ENCODE assay signal across 8 cellular contexts in the genomic region with DNA sequence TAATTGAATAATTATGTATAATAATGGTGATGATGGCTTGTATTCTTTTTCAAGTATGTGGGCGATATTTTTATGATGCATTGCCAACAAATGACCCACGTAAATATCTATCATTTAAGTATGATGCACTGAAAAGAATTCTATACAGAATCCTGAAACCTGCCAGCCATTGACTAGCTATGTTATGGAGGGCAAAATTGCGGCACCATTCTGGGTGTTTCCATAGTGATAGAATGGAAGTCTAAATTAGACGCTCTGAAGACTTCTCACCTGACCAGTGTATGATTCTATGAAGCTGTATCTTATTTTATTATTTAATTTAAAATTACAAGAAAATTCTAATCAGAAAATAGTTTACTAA. TPM values are rescaled to one million over a fixed set of nuclear protein-coding genes. Genes with fewer than 3 reads are reported as not detected.
DNase-seq lines count a peak whose midpoint lies in the region; ATAC-seq and TF ChIP-seq lines count a peak whose summit lies in the region.

No MANE protein-coding gene starts in this region.

- peaks cover 34% of the 10 kb centered on the region for H3K4me1 Mint-ChIP-seq in neural crest cell

- peaks cover 4% of the 10 kb centered on the region; the same call in 1 of the 2 replicates for H3K4me1 ChIP-seq in ES-I3 (ENCODE audit: insufficient read depth, low read length)

- H3K36me3 Mint-ChIP-seq in neural crest cell (ENCODE audit: low read depth), result no peaks in the 10 kb centered on the region

- no peaks in the 10 kb centered on the region for H3K9me3 Mint-ChIP-seq in neural crest cell

- no peaks in the 10 kb centered on the region for H3K27me3 Mint-ChIP-seq in neural crest cell (ENCODE audit: low read depth)

- peak overlapping the region; percentile 73 for H3K9ac ChIP-seq in ES-I3 (ENCODE audit: low read depth, low read length)

- peak; percentile 62 for DNase-seq in NCI-H146 (lab: John Stamatoyannopoulos, UW)
- peak; percentile 43 for DNase-seq in cerebellar cortex (ENCODE audit: low spot score)
- no peak for DNase-seq in neural crest cell (ENCODE audit: low read depth, low spot score)
- DNase-seq in NCI-H2107 (lab: John Stamatoyannopoulos, UW), result no peak
- no peak for DNase-seq in anterior cingulate cortex (lab: John Stamatoyannopoulos, UW)
- DNase-seq in sciatic nerve (ENCODE audit: low spot score), result no peak

- no peak overlapping the region for H3K27ac Mint-ChIP-seq in neural crest cell (ENCODE audit: unreplicated experiment)

- intact Hi-C loops in sciatic nerve (cut with DNase I), result no loop called here

- ATAC-seq in GM21423 (IDR thresholded peaks at IDR 0.05; ENCODE audit: unreplicated experiment) (no peak), sciatic nerve (no peak)

- no peaks in the 10 kb centered on the region for H3K9me3 ChIP-seq in ES-I3 (ENCODE audit: control insufficient read depth, insufficient read depth, low read length)

- TF ChIP-seq CTCF in neural crest cell (conservative IDR thresholded peaks at IDR 0.05), result no peak

- H3K4me3 Mint-ChIP-seq in neural crest cell, result peak overlapping the region; percentile 97

- no peaks in the 10 kb centered on the region for H3K36me3 ChIP-seq in ES-I3 (ENCODE audit: insufficient read depth, low read length)

RNA-seq across cellular contexts. Expression of a gene that starts 0.7 kb away (rescaled TPM):
- total RNA-seq in neural crest cell (25.9 and 28.7 TPM in 2 replicates), sciatic nerve (49.1 TPM)

RNA-seq across cellular contexts. Expression of a gene that starts 12.6 kb away (rescaled TPM):
- total RNA-seq in neural crest cell, result not detected in 2 replicates
- total RNA-seq in sciatic nerve, result 0.36 TPM

Comparison
In these comparisons a context has a peak if more than half of its experiments do, and no peak if none do; other contexts are left out.
1. DNase-seq: peak in NCI-H146 (single experiment) and cerebellar cortex (single experiment); none in neural crest cell (single experiment), NCI-H2107 (single experiment), anterior cingulate cortex (0 of 58) and sciatic nerve (single experiment).